ENCODE assay signal across 33 cellular contexts in the genomic region with DNA sequence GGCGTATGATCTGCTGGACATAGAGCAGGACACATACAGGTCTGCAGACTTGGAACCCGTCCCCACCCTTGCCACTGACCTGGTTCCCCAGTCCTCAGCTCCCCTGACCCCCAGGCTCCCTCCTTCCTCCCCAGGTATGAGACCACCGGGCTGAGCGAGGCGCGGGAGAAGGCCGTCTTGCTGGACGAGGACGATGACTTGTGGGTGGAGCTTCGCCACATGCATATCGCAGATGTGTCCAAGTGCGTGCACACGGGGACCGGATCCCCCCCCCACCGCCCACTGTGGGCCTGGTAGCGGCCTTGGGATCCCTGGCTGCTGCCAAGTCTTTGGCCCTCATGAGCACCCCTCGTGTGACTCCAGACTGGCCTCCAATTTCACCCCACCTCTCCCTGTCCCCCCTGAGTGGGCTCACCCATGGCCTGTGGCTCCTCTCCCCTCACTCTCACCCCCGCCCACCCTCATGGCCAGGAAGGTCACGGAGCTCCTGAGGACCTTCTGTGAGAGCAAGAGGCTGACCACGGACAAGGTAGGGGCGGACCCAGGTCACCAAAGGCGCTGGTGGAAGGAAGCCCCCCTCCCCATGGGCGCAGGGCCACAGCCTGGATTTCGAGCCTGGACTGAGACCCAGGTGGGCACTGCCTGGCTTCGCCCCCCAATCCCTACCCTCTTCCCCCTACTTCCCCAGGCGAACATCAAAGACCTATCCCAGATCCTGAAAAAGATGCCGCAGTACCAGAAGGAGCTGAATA. TPM values are rescaled to one million over a fixed set of nuclear protein-coding genes. Genes with fewer than 3 reads are reported as not detected.
"Had no signal": no experiment of that assay in that cellular context is flagged by ENCODE, and none has a peak within 500 bp of the region (broad histone marks: within the 10 kb centered on the region; RNA-seq: fewer than 3 reads in every experiment).

No MANE protein-coding gene starts in this region.

- H3K4me2 ChIP-seq: PC-9 had no signal

- H3K4me1 ChIP-seq: ascending aorta had no signal

- FAIRE-seq: RCC 7860 had no signal

- ATAC-seq: activated CD8-positive, alpha-beta T cell treated with anti-CD3 and anti-CD28 coated beads, Interleukin-2, amount 10 ng/mL, durations not matched to agents 7 days and 5 days had no signal

- H3K36me3 ChIP-seq: ascending aorta, cardiac muscle cell had no signal

- H3K9me3 ChIP-seq: ascending aorta had no signal

- H3K27ac ChIP-seq: ascending aorta, cardiac muscle cell, PC-9, RWPE1, VCaP had no signal

- DNase-seq: activated B cell treated with CpG ODN at 0.5 μM for 24 hours; activated CD4-positive, alpha-beta T cell treated with anti-CD3 and anti-CD28 coated beads for 4 hours; activated CD4-positive, CD25-positive, alpha-beta regulatory T cell treated with anti-CD3 and anti-CD28 coated beads, Interleukin-2, amount 50 U/mL, for 72 hours; activated CD8-positive, alpha-beta T cell treated with anti-CD3 and anti-CD28 coated beads, Interleukin-2, amount 10 ng/mL, durations not matched to agents 7 days and 5 days; activated gamma-delta T cell; activated naive CD4-positive, alpha-beta T cell treated with Interleukin-2 at 50 U/mL for 16 hours; activated naive CD8-positive, alpha-beta T cell treated with anti-CD3 and anti-CD28 coated beads, Interleukin-2, amount 10 ng/mL, durations not matched to agents 7 days and 5 days; activated T-cell treated with anti-CD3 and anti-CD28 coated beads, Interleukin-2, amount 50 U/mL, for 24 hours; NCI-H1092 treated with DMSO at 0.1 percent for 48 hours; NCI-H1417; NCI-H146; NCI-H187; NCI-H2029 treated with DMSO at 0.1 percent for 48 hours; NCI-H2107; NCI-H2171; NCI-H510A; NCI-H526; NCI-H748 treated with DMSO at 0.1 percent for 48 hours; NK-92 treated with Interleukin-12 subunit alpha and Interleukin-12 subunit beta, amount 100 ng/mL, for 24 hours; PC-9; Right ventricle myocardium superior; SW 1271; T-helper 1 cell; T-helper 2 cell; T-helper 9 cell had no signal

- H2AFZ ChIP-seq: PC-9 had no signal

- H3K4me3 ChIP-seq: ascending aorta, cardiac muscle cell, PC-9 had no signal

- H3K27me3 ChIP-seq: ascending aorta, cardiac muscle cell had no signal

RNA-seq across cellular contexts. Expression of gene PCP2, which starts 9.0 kb away (rescaled TPM):
- total RNA-seq: ascending aorta, M059J had no signal

RNA-seq across cellular contexts. Expression of gene PET100, which starts 12.9 kb away (rescaled TPM):
- total RNA-seq: ascending aorta had no signal

RNA-seq across cellular contexts. Expression of gene RETN, which starts 26.4 kb away (rescaled TPM):
- total RNA-seq: activated B cell treated with CpG ODN at 0.5 μM for 24 hours; activated T-helper 2 cell treated with anti-CD3 and anti-CD28 coated beads, Interferon-gamma antibody, Interleukin-2, Interleukin-4, amounts not matched to agents 10 μg/mL and 5 μg/mL and 100 μg/mL, durations not matched to agents 14 hours and 24 hours and 36 hours; ascending aorta; cardiac muscle cell; M059J; OCI-LY7; PC-9 had no signal
- polyA plus RNA-seq: cardiac muscle cell had no signal
